In genomic region chr10:98134117-98134430, GRCh38 we compare ENCODE assay signal across 8 cellular contexts. TPM values are rescaled to one million over a fixed set of nuclear protein-coding genes. Genes with fewer than 3 reads are reported as not detected.
DNase-seq lines count a peak whose midpoint lies in the region; ATAC-seq, FAIRE-seq and TF ChIP-seq lines count a peak whose summit lies in the region.

No MANE protein-coding gene starts in this region.

- no peaks in the 10 kb centered on the region for H3K9me1 ChIP-seq in endothelial cell of umbilical vein (replicated peaks; ENCODE audit: control insufficient read depth, extremely low read depth, insufficient read depth, low read length)

- H3K9me3 ChIP-seq in OCI-LY3 (ENCODE audit: insufficient read depth, low read length) (no peaks in the 10 kb centered on the region), endothelial cell of umbilical vein (replicated peaks; ENCODE audit: control insufficient read depth, insufficient read depth, low read length) (no peaks in the 10 kb centered on the region), pancreas (no peaks in the 10 kb centered on the region)

- FAIRE-seq in endothelial cell of umbilical vein (lab: Jason Lieb, UNC): no peak
- FAIRE-seq in pancreas (lab: Jason Lieb, UNC): no peak

- WGBS in pancreas, 2 donors: 61 to 67% methylated on average over 5 of the region's 5 CpGs

- H2AFZ ChIP-seq in OCI-LY3 (ENCODE audit: low read depth, low read length): peak overlapping the region; percentile 99
- peak overlapping the region; percentile 97 for H2AFZ ChIP-seq in endothelial cell of umbilical vein (ENCODE audit: low read depth, low read length)

- TF ChIP-seq CTCF in OCI-LY3 (IDR thresholded peaks at IDR 0.05; ENCODE audit: low read depth, low read length): no peak
- no peak for TF ChIP-seq CTCF in endothelial cell of umbilical vein (IDR thresholded peaks at IDR 0.05; ENCODE audit: extremely low read depth in 1 of 2, insufficient read depth in 1 of 2, low read depth in 1 of 2, low read length in 2 of 2)
- TF ChIP-seq CTCF in pancreas (IDR thresholded peaks at IDR 0.05): no peak

- H3K4me3 ChIP-seq in OCI-LY3 (ENCODE audit: low read length) (peak overlapping the region; percentile 100), endothelial cell of umbilical vein (replicated peaks in 1 of 3; ENCODE audit: insufficient read depth in 1 of 3, low read depth in 1 of 3, low read length in 3 of 3) (peak overlapping the region in 2 of 3 experiments; percentile 52 to 74), pancreas (peak overlapping the region; percentile 86 to 97 (median 93))

- no peak for TF ChIP-seq POLR2A in endothelial cell of umbilical vein (IDR thresholded peaks at IDR 0.05; ENCODE audit: low read depth, low read length)

- intact Hi-C loops in endothelial cell of umbilical vein (cut with micrococcal nuclease) (no loop called here), pancreas (cut with DNase I) (no loop called here), sciatic nerve (cut with DNase I) (no loop called here)

- H3K4me2 ChIP-seq in OCI-LY3 (ENCODE audit: low read length) (peak overlapping the region; percentile 99), endothelial cell of umbilical vein (ENCODE audit: insufficient read depth, low read length) (peak overlapping the region; percentile 72)

- H3K79me2 ChIP-seq in OCI-LY3 (ENCODE audit: low read length): peaks cover 45% of the 10 kb centered on the region
- peaks cover 36% of the 10 kb centered on the region for H3K79me2 ChIP-seq in endothelial cell of umbilical vein (ENCODE audit: control insufficient read depth, insufficient read depth, low read length)

- H4K20me1 ChIP-seq in OCI-LY3 (ENCODE audit: insufficient read depth, low read length) (peaks cover 15% of the 10 kb centered on the region), endothelial cell of umbilical vein (replicated peaks; ENCODE audit: control insufficient read depth, extremely low read depth, insufficient read depth, low read length) (peaks cover 6% of the 10 kb centered on the region)

- peak overlapping the region; percentile 98 for H3K27ac ChIP-seq in OCI-LY3 (ENCODE audit: low read length)
- no peak overlapping the region for H3K27ac ChIP-seq in endothelial cell of umbilical vein (ENCODE audit: insufficient read depth, low read depth, low read length)
- H3K27ac ChIP-seq in pancreas: peak overlapping the region in 3 of 4 donors; percentile 79 to 93 (median 91)

- DNase-seq in GM04503 (ENCODE audit: low read depth) (peak; percentile 29), endothelial cell of umbilical vein (ENCODE audit: low read depth, low spot score) (no peak), pancreas (no peak), UCSD-AML1 (lab: John Stamatoyannopoulos, UW; ENCODE audit: unreplicated experiment) (no peak), sciatic nerve (ENCODE audit: low spot score) (no peak), NCI-H1048 (lab: John Stamatoyannopoulos, UW) (no peak)

- CTCF ChIA-PET in endothelial cell of umbilical vein (lab: Charles Lee): interaction anchor here (1.2 to 1.6 kb wide), 3 partner anchors 36 to 333 kb away, joined by 4 to 12 read pairs (median 6); no protein-coding TSS in a partner anchor

- peak overlapping the region; percentile 99 for H3K9ac ChIP-seq in OCI-LY3 (ENCODE audit: low read length)
- no peak overlapping the region for H3K9ac ChIP-seq in endothelial cell of umbilical vein (replicated peaks; ENCODE audit: extremely low read depth, insufficient read depth, low read length)

- ATAC-seq in pancreas: no peak
- ATAC-seq in HG03139 (IDR thresholded peaks at IDR 0.05; ENCODE audit: unreplicated experiment): no peak
- ATAC-seq in sciatic nerve: no peak

- BruUV-seq in endothelial cell of umbilical vein (replicated peaks; lab: Mats Ljungman, UMichigan): no TSS peak

- dilution Hi-C loops in endothelial cell of umbilical vein (cut with MboI; ENCODE audit: extremely low pct_ligation_motif_present, low sequenced_read_pairs): no loop called here

- H3K4me1 ChIP-seq in OCI-LY3 (ENCODE audit: low read length) (peaks cover 29% of the 10 kb centered on the region), endothelial cell of umbilical vein (ENCODE audit: control insufficient read depth, extremely low read depth, insufficient read depth, low read length) (peaks cover 6% of the 10 kb centered on the region), pancreas (peaks cover 0 to 20% (median 13%) of the 10 kb centered on the region in 3 donors)

- H3K36me3 ChIP-seq in OCI-LY3 (replicated peaks; ENCODE audit: low read depth, low read length) (peaks cover 3% of the 10 kb centered on the region), endothelial cell of umbilical vein (ENCODE audit: control insufficient read depth in 2 of 2, extremely low read depth in 1 of 2, insufficient read depth in 2 of 2, low read length in 2 of 2) (no peaks in the 10 kb centered on the region), pancreas (no peaks in the 10 kb centered on the region)

- H3K27me3 ChIP-seq in OCI-LY3 (ENCODE audit: low read depth, low read length): no peaks in the 10 kb centered on the region
- H3K27me3 ChIP-seq in endothelial cell of umbilical vein (ENCODE audit: control insufficient read depth in 2 of 2, insufficient read depth in 2 of 2, low read length in 2 of 2): no peaks in the 10 kb centered on the region
- H3K27me3 ChIP-seq in pancreas: no peaks in the 10 kb centered on the region

- POLR2A ChIA-PET in endothelial cell of umbilical vein (lab: Charles Lee): no interaction called here

TF ChIP-seq in endothelial cell of umbilical vein, 7 proteins besides CTCF, POLR2A, EP300 and RAD21:
- TF ChIP-seq EZH2 (IDR thresholded peaks at IDR 0.05; ENCODE audit: borderline replicate concordance, low read depth, low read length, severe bottlenecking) (no peak), MAX (IDR thresholded peaks at IDR 0.05; ENCODE audit: insufficient read depth, insufficient read length) (no peak), FOS (IDR thresholded peaks at IDR 0.05; ENCODE audit: borderline replicate concordance, insufficient read depth, low read length) (no peak), GATA2 (IDR thresholded peaks at IDR 0.05; ENCODE audit: insufficient read depth, insufficient read length, low read depth, low read length) (no peak), POLR2AphosphoS5 (IDR thresholded peaks at IDR 0.05; ENCODE audit: insufficient read depth, low read depth, low read length) (no peak), JUN (IDR thresholded peaks at IDR 0.05; ENCODE audit: borderline replicate concordance, insufficient read depth, insufficient read length, low read depth) (no peak), MYC (IDR thresholded peaks at IDR 0.05; ENCODE audit: low read depth, low read length) (no peak)

RNA-seq across cellular contexts. Expression of gene R3HCC1L, which starts 0.4 kb away (rescaled TPM):
- total RNA-seq in endothelial cell of umbilical vein: 11.1 and 12.4 TPM in 2 replicates
- 5.3 and 6.3 TPM in 2 replicates for polyA plus RNA-seq in endothelial cell of umbilical vein
- polyA plus RNA-seq in endothelial cell of umbilical vein (2011; cell fraction: cytosol; rRNA removed): 8.0 and 8.2 TPM in 2 replicates
- polyA plus RNA-seq in endothelial cell of umbilical vein (2011; cell fraction: nucleus; rRNA removed): 12.3 and 16.5 TPM in 2 replicates
- 9.8 and 10.0 TPM in 2 replicates for polyA plus RNA-seq in endothelial cell of umbilical vein (2012)
- polyA minus RNA-seq in endothelial cell of umbilical vein: 12.6 and 15.5 TPM in 2 replicates
- polyA minus RNA-seq in endothelial cell of umbilical vein (2011; cell fraction: cytosol; rRNA and poly(A)+ RNA removed): 11.7 TPM
- polyA minus RNA-seq in endothelial cell of umbilical vein (2011; cell fraction: nucleus; rRNA and poly(A)+ RNA removed): 23.0 and 28.0 TPM in 2 replicates
- total RNA-seq in pancreas: 1 to 10 TPM; 3.9 to 9.5 (median 4.8) TPM
- 1 to 10 TPM; 4.7 to 8.7 TPM for polyA plus RNA-seq in pancreas
- 18.0 TPM for total RNA-seq in sciatic nerve
